ENCODE assay signal across 10 cellular contexts in the genomic region with DNA sequence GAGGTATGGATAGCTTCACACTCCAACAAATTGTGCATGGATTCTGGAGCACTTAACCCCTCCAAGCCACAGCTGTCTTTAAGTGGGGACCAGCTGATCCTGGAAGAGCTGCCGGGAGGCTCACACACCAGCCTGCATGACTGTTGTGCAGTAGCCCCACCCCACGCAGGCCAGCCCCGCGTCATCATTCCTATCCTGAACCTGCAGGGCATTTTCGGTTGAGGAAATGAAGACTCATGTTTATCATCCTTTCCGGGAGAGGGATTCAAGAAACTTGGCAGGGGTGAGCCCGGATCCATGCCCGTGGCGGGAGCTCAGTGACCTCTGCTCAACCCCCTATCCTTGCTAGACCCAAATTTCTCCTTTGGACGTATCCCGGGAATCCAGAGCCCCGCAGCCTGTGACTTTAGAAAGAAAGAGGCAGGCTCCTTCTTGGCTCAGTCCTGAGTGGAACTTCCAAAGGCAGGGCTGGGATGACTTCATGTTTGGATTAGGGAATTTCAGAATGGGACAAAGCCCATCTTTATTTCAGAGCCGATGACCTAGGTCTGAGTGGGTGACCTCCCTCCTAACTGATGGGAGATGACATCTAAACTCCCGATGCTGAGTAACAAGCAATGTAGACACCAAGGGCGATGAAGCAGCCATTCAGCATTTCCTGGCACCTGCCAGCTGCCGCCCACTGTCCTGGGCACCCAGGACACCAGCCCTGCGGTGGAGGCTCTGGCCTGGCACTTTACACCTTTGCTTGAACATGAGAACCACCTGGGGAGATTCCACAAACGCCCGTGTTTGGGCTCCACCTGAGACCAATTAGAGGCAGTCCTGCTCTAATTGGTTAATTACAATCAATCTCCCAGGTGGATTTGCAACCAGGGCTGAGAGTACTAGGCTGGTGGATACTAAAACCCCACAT. TPM values are rescaled to one million over a fixed set of nuclear protein-coding genes. Genes with fewer than 3 reads are reported as not detected.
DNase-seq lines count a peak whose midpoint lies in the region; ATAC-seq and TF ChIP-seq lines count a peak whose summit lies in the region.
"Had no signal": no experiment of that assay in that cellular context is flagged by ENCODE, and none has a peak within 500 bp of the region (broad histone marks: within the 10 kb centered on the region; RNA-seq: fewer than 3 reads in every experiment).

No MANE protein-coding gene starts in this region.

- H3K27me3 ChIP-seq in SK-N-SH (ENCODE audit: insufficient read depth): no peaks in the 10 kb centered on the region
- no peaks in the 10 kb centered on the region for H3K27me3 ChIP-seq in adipocyte (replicated peaks; ENCODE audit: control insufficient read depth, insufficient read depth, low read length)
- H3K27me3 ChIP-seq in right atrium auricular region: no peaks in the 10 kb centered on the region
- no peaks in the 10 kb centered on the region for H3K27me3 ChIP-seq in upper lobe of left lung

- H3F3A ChIP-seq in SK-N-SH (replicated peaks; ENCODE audit: insufficient read depth): peaks cover 12% of the 10 kb centered on the region

- POLR2A ChIA-PET in SK-N-SH (lab: Yijun Ruan, JAX): interaction anchor here (0.9 kb wide), 1 partner anchor 365 kb away, joined by 3 read pairs; the partner anchor contains the start of gene ATMIN

- no peak for DNase-seq in SK-N-SH
- DNase-seq in adipocyte (ENCODE audit: low read depth): peak; percentile 79
- DNase-seq in right atrium auricular region (ENCODE audit: low spot score): peak; percentile 61
- DNase-seq in upper lobe of left lung: peak in 1 of 2 donors; percentile 60
- no peak for DNase-seq in GM20000 (ENCODE audit: low spot score)
- no peak for DNase-seq in G401 (ENCODE audit: low spot score)
- DNase-seq: activated effector memory CD4-positive, alpha-beta T cell treated with Interleukin-2 at 50 U/mL for 16 hours had no signal

- TF ChIP-seq CTCF in SK-N-SH (IDR thresholded peaks at IDR 0.05): no peak
- no peak for TF ChIP-seq CTCF in right atrium auricular region (IDR thresholded peaks at IDR 0.05)
- TF ChIP-seq CTCF in upper lobe of left lung (IDR thresholded peaks at IDR 0.05): no peak
- TF ChIP-seq CTCF in GM20000 (IDR thresholded peaks at IDR 0.05; ENCODE audit: extremely low read depth, missing control alignments): no peak

- 50% methylated on average over 15 of the region's 19 CpGs for WGBS in SK-N-SH (ENCODE audit: low lambda C conversion rate)
- 53 to 73% methylated on average over 12 to 17 of the region's 19 CpGs for WGBS in upper lobe of left lung, 2 donors

- H3K9me3 ChIP-seq in SK-N-SH (no peaks in the 10 kb centered on the region; the same call in 1 of the 2 replicates), adipocyte (ENCODE audit: control insufficient read depth, low read length) (peaks cover 9% of the 10 kb centered on the region), right atrium auricular region (no peaks in the 10 kb centered on the region), upper lobe of left lung (peaks cover 0 to 9% (median 0%) of the 10 kb centered on the region in 4 donors)

- TF ChIP-seq POLR2A in upper lobe of left lung (IDR thresholded peaks at IDR 0.05): no peak

- ATAC-seq in SK-N-SH treated with all-trans-retinoic acid at 6 μM for 48 hours (no peak), upper lobe of left lung (ENCODE audit: low FRiP score in 2 of 2) (peak in 1 of 2 donors; percentile 62), GM19395 (IDR thresholded peaks at IDR 0.05; ENCODE audit: unreplicated experiment) (no peak)
- ATAC-seq: natural killer cell treated with Interleukin-12 subunit alpha and Interleukin-12 subunit beta and Interleukin-15 and Interleukin-18, amount 100 ng/mL, for 72 hours had no signal

- peak overlapping the region; percentile 41; the same call in 1 of the 2 replicates for H2AFZ ChIP-seq in SK-N-SH (ENCODE audit: low read depth)

- in situ Hi-C loops in G401 (cut with HindIII; ENCODE audit: low sequenced_read_pairs): no loop called here

- no peak for TF ChIP-seq RAD21 in SK-N-SH (IDR thresholded peaks at IDR 0.05; ENCODE audit: low read length)

- no peaks in the 10 kb centered on the region for H3K9me2 ChIP-seq in SK-N-SH

- H3K9ac ChIP-seq in SK-N-SH: no peak overlapping the region
- no peak overlapping the region for H3K9ac ChIP-seq in adipocyte (ENCODE audit: low read length)

- TF ChIP-seq EP300 in SK-N-SH (IDR thresholded peaks at IDR 0.05; ENCODE audit: borderline replicate concordance in 1 of 2, low read depth in 1 of 2, low read length in 1 of 2) (no peak), upper lobe of left lung (IDR thresholded peaks at IDR 0.05) (peak in 3 of 4 donors; percentile 61 to 83 (median 65))

- H3K4me3 ChIP-seq in SK-N-SH (ENCODE audit: low read depth in 2 of 2, low read length in 1 of 2): no peak overlapping the region
- H3K4me3 ChIP-seq in adipocyte (ENCODE audit: low read length): peak overlapping the region; percentile 51
- no peak overlapping the region for H3K4me3 ChIP-seq in right atrium auricular region
- H3K4me3 ChIP-seq in upper lobe of left lung: no peak overlapping the region

- H3K79me2 ChIP-seq in SK-N-SH (ENCODE audit: insufficient read depth): no peaks in the 10 kb centered on the region

- H4K20me1 ChIP-seq in SK-N-SH (ENCODE audit: insufficient read depth): no peaks in the 10 kb centered on the region

- H3K36me3 ChIP-seq in SK-N-SH (replicated peaks in 1 of 2; ENCODE audit: control insufficient read depth in 1 of 2, insufficient read depth in 2 of 2, low read length in 1 of 2): no peaks in the 10 kb centered on the region
- H3K36me3 ChIP-seq in adipocyte (ENCODE audit: control insufficient read depth, insufficient read depth, low read length, severe bottlenecking): no peaks in the 10 kb centered on the region
- H3K36me3 ChIP-seq in right atrium auricular region: no peaks in the 10 kb centered on the region
- no peaks in the 10 kb centered on the region for H3K36me3 ChIP-seq in upper lobe of left lung

- H3K4me1 ChIP-seq in SK-N-SH (ENCODE audit: control insufficient read depth in 1 of 2, insufficient read depth in 2 of 2, low read depth in 1 of 2, low read length in 1 of 2): peaks cover 0 to 2% of the 10 kb centered on the region in 2 experiments; a peak in 1 of 4 replicates
- H3K4me1 ChIP-seq in adipocyte (ENCODE audit: control insufficient read depth, insufficient read depth, low read length): peaks cover 11% of the 10 kb centered on the region
- H3K4me1 ChIP-seq in right atrium auricular region: peaks cover 0 to 13% of the 10 kb centered on the region in 2 donors
- H3K4me1 ChIP-seq in upper lobe of left lung: peaks cover 5 to 9% (median 8%) of the 10 kb centered on the region in 4 donors

- peak overlapping the region; percentile 37; the same call in 1 of the 2 replicates for H3K4me2 ChIP-seq in SK-N-SH

- CTCF ChIA-PET in SK-N-SH (lab: Yijun Ruan, JAX): interaction anchor here (0.7 to 4.9 kb wide), 5 partner anchors 20 to 328 kb away, joined by 3 to 35 read pairs (median 4); no protein-coding TSS in a partner anchor

- H3K27ac ChIP-seq in SK-N-SH (ENCODE audit: low read depth in 2 of 2, low read length in 1 of 2): no peak overlapping the region
- no peak overlapping the region for H3K27ac ChIP-seq in right atrium auricular region
- H3K27ac ChIP-seq in upper lobe of left lung: peak overlapping the region in 1 of 4 donors; percentile 46

TF ChIP-seq in SK-N-SH, 30 proteins besides CTCF, POLR2A, EP300 and RAD21 (continues in another document):
- TF ChIP-seq SIN3A (IDR thresholded peaks at IDR 0.05; ENCODE audit: borderline replicate concordance, low read depth, low read length) (no peak), CHD2 (IDR thresholded peaks at IDR 0.05; ENCODE audit: low read length, partially characterized antibody) (no peak), USF1 (IDR thresholded peaks at IDR 0.05; ENCODE audit: borderline replicate concordance, low read depth) (no peak)

TF ChIP-seq in SK-N-SH treated with all-trans-retinoic acid at 6 μM for 48 hours, 23 proteins besides CTCF, POLR2A, EP300 and RAD21 (continues in another document):
- TF ChIP-seq ZNF8 (CRISPR knock-in tag; IDR thresholded peaks at IDR 0.05) (no peak), ZFP3 (CRISPR knock-in tag; IDR thresholded peaks at IDR 0.05) (no peak), TSHZ2 (CRISPR knock-in tag; IDR thresholded peaks at IDR 0.05) (no peak), OSR1 (CRISPR knock-in tag; IDR thresholded peaks at IDR 0.05) (no peak)

RNA-seq across cellular contexts. Expression of gene CMIP, which starts 43.3 kb away (rescaled TPM):
- 2.4 and 5.4 TPM in 2 replicates for polyA plus RNA-seq in SK-N-SH (2012; rRNA removed)
- polyA plus RNA-seq in SK-N-SH (2012; cell fraction: cytosol; rRNA removed): 3.9 and 6.2 TPM in 2 replicates
- polyA plus RNA-seq in SK-N-SH (2012; cell fraction: nucleus; rRNA removed): 9.8 and 13.9 TPM in 2 replicates
- total RNA-seq in right atrium auricular region (10 to 100 TPM in 1 of 2 donors, 1 to 10 TPM in 1; 7.7 to 19.2 TPM), upper lobe of left lung (100 to 1,000 TPM in 1 of 6 donors, 10 to 100 TPM in 5; 48.3 to 109 (median 67.6) TPM)
- 4.6 and 8.6 TPM in 2 replicates for total RNA-seq in G401 (2014; rRNA removed; shearing (Covaris generic))

Comparison
In these comparisons a context has a peak if more than half of its experiments do, and no peak if none do; other contexts are left out.
1. DNase-seq: peak in adipocyte (single experiment) and right atrium auricular region (single experiment); none in SK-N-SH (single experiment), GM20000 (single experiment) and G401 (single experiment).